22 cellular contexts compared by ENCODE assay signal in the genomic region with DNA sequence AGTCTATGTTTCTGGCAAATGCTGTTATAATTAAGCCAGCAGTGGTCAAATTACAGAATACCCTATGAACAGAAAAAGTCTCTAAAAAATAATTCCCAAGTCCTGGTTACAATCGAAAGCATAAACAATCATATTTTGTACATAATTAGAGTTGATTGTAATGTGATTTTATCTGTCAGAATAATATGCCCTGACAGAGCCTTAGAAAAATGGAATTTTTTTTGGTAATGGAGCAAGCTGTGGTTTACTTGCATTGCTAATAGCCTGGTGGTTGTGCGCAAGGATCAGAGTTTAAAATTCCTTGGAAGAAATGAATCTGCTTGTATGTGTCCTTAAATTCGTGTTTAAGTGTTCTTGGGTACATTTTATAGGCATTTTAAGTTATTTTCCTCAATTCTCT.
DNase-seq lines count a peak whose midpoint lies in the region; ATAC-seq, FAIRE-seq and TF ChIP-seq lines count a peak whose summit lies in the region.
"Had no signal": no experiment of that assay in that cellular context is flagged by ENCODE, and none has a peak within 500 bp of the region (broad histone marks: within the 10 kb centered on the region; RNA-seq: fewer than 3 reads in every experiment).

No MANE protein-coding gene starts in this region.

- H3K4me3 ChIP-seq in mammary epithelial cell (replicated peaks in 1 of 3; ENCODE audit: insufficient read depth in 1 of 3, low read depth in 2 of 3, low read length in 3 of 3): no peak overlapping the region
- no peak overlapping the region for H3K4me3 ChIP-seq in astrocyte (ENCODE audit: insufficient read depth, low read depth, low read length)
- no peak overlapping the region for H3K4me3 ChIP-seq in tibial artery

- no peak overlapping the region for H3K9ac ChIP-seq in mammary epithelial cell (ENCODE audit: insufficient read depth, low read length)
- H3K9ac ChIP-seq in astrocyte (ENCODE audit: low read length): no peak overlapping the region

- H3K4me3 Mint-ChIP-seq in MCF 10A (ENCODE audit: unreplicated experiment) (no peak overlapping the region), astrocyte (ENCODE audit: unreplicated experiment) (no peak overlapping the region)
- H3K4me3 Mint-ChIP-seq: H9, HFFc6 had no signal

- no peaks in the 10 kb centered on the region for H3K79me2 ChIP-seq in mammary epithelial cell (ENCODE audit: insufficient read depth, low read length)
- H3K79me2 ChIP-seq in astrocyte (ENCODE audit: insufficient read depth, low read length): no peaks in the 10 kb centered on the region

- H3K27me3 Mint-ChIP-seq in MCF 10A (ENCODE audit: insufficient read depth, unreplicated experiment) (no peaks in the 10 kb centered on the region), astrocyte (ENCODE audit: low read depth, unreplicated experiment) (no peaks in the 10 kb centered on the region)

- peak; percentile 67 for FAIRE-seq in astrocyte (lab: Jason Lieb, UNC)
- FAIRE-seq: D721Med had no signal

- no peaks in the 10 kb centered on the region for H3K36me3 Mint-ChIP-seq in MCF 10A (ENCODE audit: insufficient read depth, unreplicated experiment)
- no peaks in the 10 kb centered on the region for H3K36me3 Mint-ChIP-seq in astrocyte (ENCODE audit: low read depth, unreplicated experiment)

- peak overlapping the region; percentile 66 for H2AFZ ChIP-seq in mammary epithelial cell (ENCODE audit: low read depth, low read length)
- no peak overlapping the region for H2AFZ ChIP-seq in astrocyte (ENCODE audit: low read depth, low read length)

- dilution Hi-C loops in mammary epithelial cell (cut with HindIII; ENCODE audit: low sequenced_read_pairs): no loop called here

- BruUV-seq in mammary epithelial cell (replicated peaks; lab: Mats Ljungman, UMichigan) (no TSS peak), MCF 10A (replicated peaks; lab: Mats Ljungman, UMichigan) (no TSS peak)

- ATAC-seq in foreskin keratinocyte: no peak
- ATAC-seq in HG03571 (IDR thresholded peaks at IDR 0.05; ENCODE audit: unreplicated experiment): no peak

- no peaks in the 10 kb centered on the region for H3K9me3 ChIP-seq in mammary epithelial cell (replicated peaks; ENCODE audit: insufficient read depth, low read length)
- no peaks in the 10 kb centered on the region for H3K9me3 ChIP-seq in astrocyte (ENCODE audit: insufficient read depth, low read depth, low read length)
- no peaks in the 10 kb centered on the region for H3K9me3 ChIP-seq in tibial artery

- intact Hi-C loops in mammary epithelial cell (cut with micrococcal nuclease): loop anchor here (5.0 kb wide), 2 partner anchors 147 to 703 kb away; partner anchors contain the start of gene FZD8
- intact Hi-C loops in MCF 10A (cut with micrococcal nuclease): no loop called here
- intact Hi-C loops in tibial artery (cut with DNase I; ENCODE audit: low total_unique reads): no loop called here

- peaks cover 17% of the 10 kb centered on the region for H3K4me1 ChIP-seq in mammary epithelial cell (ENCODE audit: insufficient read depth, low read length)
- H3K4me1 ChIP-seq in astrocyte (ENCODE audit: insufficient read depth, low read length): peaks cover 13% of the 10 kb centered on the region
- H3K4me1 ChIP-seq in foreskin keratinocyte: peaks cover 22% of the 10 kb centered on the region
- H3K4me1 ChIP-seq in tibial artery: peaks cover 0 to 36% (median 17%) of the 10 kb centered on the region in 4 donors

- H3K4me2 ChIP-seq in mammary epithelial cell (ENCODE audit: insufficient read depth, low read depth, low read length): no peak overlapping the region
- H3K4me2 ChIP-seq in astrocyte (ENCODE audit: low read length): no peak overlapping the region

- H3K27me3 ChIP-seq in mammary epithelial cell (ENCODE audit: insufficient read depth, low read length) (no peaks in the 10 kb centered on the region), astrocyte (ENCODE audit: insufficient read depth, low read length) (no peaks in the 10 kb centered on the region), foreskin keratinocyte (no peaks in the 10 kb centered on the region), tibial artery (no peaks in the 10 kb centered on the region)

- H3K9me3 Mint-ChIP-seq in MCF 10A (ENCODE audit: unreplicated experiment) (no peaks in the 10 kb centered on the region), astrocyte (ENCODE audit: unreplicated experiment) (peaks cover 3% of the 10 kb centered on the region)
- H3K9me3 Mint-ChIP-seq: H9 had no signal

- CTCF ChIA-PET in mammary epithelial cell (lab: Charles Lee; ENCODE audit: low non-redundant PET): no interaction called here
- CTCF ChIA-PET in MCF 10A (lab: Yijun Ruan, JAX): no interaction called here

- H3K27ac ChIP-seq in mammary epithelial cell (ENCODE audit: insufficient read depth, low read depth, low read length) (no peak overlapping the region), astrocyte (ENCODE audit: low read depth, low read length) (no peak overlapping the region), foreskin keratinocyte (peak overlapping the region; percentile 54), tibial artery (peak overlapping the region; percentile 10 to 32)
- H3K27ac ChIP-seq: 22Rv1, C4-2B, RWPE1 had no signal

- H4K20me1 ChIP-seq in mammary epithelial cell (ENCODE audit: insufficient read depth, low read length) (no peaks in the 10 kb centered on the region), astrocyte (ENCODE audit: insufficient read depth, low read length) (no peaks in the 10 kb centered on the region)

- in situ Hi-C loops in mammary epithelial cell (cut with MboI; ENCODE audit: low sequenced_read_pairs in 2 of 2): no loop called here

- DNase-seq in mammary epithelial cell (no peak), MCF 10A (ENCODE audit: unreplicated experiment) (no peak), astrocyte (ENCODE audit: low read depth) (peak; percentile 6), foreskin keratinocyte (no peak), tibial artery (no peak), DMS79 treated with DMSO at 0.1 percent for 48 hours (lab: John Stamatoyannopoulos, UW) (no peak), mesenteric fat pad (ENCODE audit: low spot score) (no peak)
- DNase-seq: DMS53, H9, HFFc6, KBM-7, NCI-H1092 treated with DMSO at 0.1 percent for 48 hours, NCI-H146, NCI-H2029, NCI-H2227 treated with DMSO at 0.1 percent for 48 hours, NCI-H510A, SIG-M5 had no signal

- H3K27ac Mint-ChIP-seq in MCF 10A (ENCODE audit: low read depth, unreplicated experiment) (no peak overlapping the region), astrocyte (ENCODE audit: unreplicated experiment) (no peak overlapping the region)
- H3K27ac Mint-ChIP-seq: H9, HFFc6 had no signal

- TF ChIP-seq CTCF in mammary epithelial cell (conservative IDR thresholded peaks at IDR 0.05 in 1 of 2, IDR thresholded peaks at IDR 0.05 in 1 of 2; ENCODE audit: extremely low read depth in 1 of 2, insufficient read depth in 1 of 2, low read depth in 1 of 2, low read length in 2 of 2) (no peak), MCF 10A (IDR thresholded peaks at IDR 0.05; ENCODE audit: unreplicated experiment) (no peak), astrocyte (IDR thresholded peaks at IDR 0.05; ENCODE audit: insufficient read depth, low read depth, low read length) (no peak), foreskin keratinocyte (conservative IDR thresholded peaks at IDR 0.05) (no peak), tibial artery (IDR thresholded peaks at IDR 0.05) (no peak)

- POLR2A ChIA-PET in MCF 10A (lab: Yijun Ruan, JAX): no interaction called here

- no peaks in the 10 kb centered on the region for H3K36me3 ChIP-seq in mammary epithelial cell (ENCODE audit: insufficient read depth, low read length)
- H3K36me3 ChIP-seq in astrocyte (ENCODE audit: insufficient read depth, low read length): no peaks in the 10 kb centered on the region
- no peaks in the 10 kb centered on the region for H3K36me3 ChIP-seq in tibial artery

- H3K4me1 Mint-ChIP-seq in MCF 10A (ENCODE audit: insufficient read depth, unreplicated experiment): no peaks in the 10 kb centered on the region
- H3K4me1 Mint-ChIP-seq in astrocyte (ENCODE audit: low read depth, unreplicated experiment): peaks cover 15% of the 10 kb centered on the region

- WGBS in mammary epithelial cell (ENCODE audit: low coverage, missing lambda C conversion rate): 52% methylated on average over 3 of the region's 3 CpGs

Comparison
In these comparisons a context has a peak if more than half of its experiments do, and no peak if none do; other contexts are left out.
1. H3K27ac ChIP-seq: peak in foreskin keratinocyte (single experiment) and tibial artery (2 of 2); none in mammary epithelial cell (single experiment) and astrocyte (single experiment).